ENCODE assay signal across 20 cellular contexts in genomic region chr4:109590841-109591357, GRCh38. TPM values are rescaled to one million over a fixed set of nuclear protein-coding genes. Genes with fewer than 3 reads are reported as not detected.
DNase-seq lines count a peak whose midpoint lies in the region; ATAC-seq and TF ChIP-seq lines count a peak whose summit lies in the region.
"Had no signal": no experiment of that assay in that cellular context is flagged by ENCODE, and none has a peak within 500 bp of the region (broad histone marks: within the 10 kb centered on the region; RNA-seq: fewer than 3 reads in every experiment).

No MANE protein-coding gene starts in this region.

- TF ChIP-seq POLR2A in thyroid gland (IDR thresholded peaks at IDR 0.05): no peak

- no peak for ATAC-seq in activated CD8-positive, alpha-beta T cell treated with anti-CD3 and anti-CD28 coated beads for 36 hours
- no peak for ATAC-seq in activated CD8-positive, alpha-beta T cell treated with anti-CD3 and anti-CD28 coated beads, Interleukin-2, amount 10 ng/mL, durations not matched to agents 7 days and 5 days
- no peak for ATAC-seq in GM19324 (IDR thresholded peaks at IDR 0.05; ENCODE audit: low FRiP score, unreplicated experiment)
- ATAC-seq: K562; natural killer cell treated with Interleukin-12 subunit alpha and Interleukin-12 subunit beta and Interleukin-15 and Interleukin-18, amount 100 ng/mL, for 72 hours had no signal

- H3K36me3 Mint-ChIP-seq in activated CD8-positive, alpha-beta T cell treated with anti-CD3 and anti-CD28 coated beads for 36 hours (ENCODE audit: low read depth): peaks cover 21% of the 10 kb centered on the region
- H3K36me3 Mint-ChIP-seq in activated CD8-positive, alpha-beta T cell treated with anti-CD3 and anti-CD28 coated beads, Interleukin-2, amount 10 ng/mL, durations not matched to agents 7 days and 5 days (ENCODE audit: low read depth): peaks cover 36% of the 10 kb centered on the region
- H3K36me3 Mint-ChIP-seq: natural killer cell treated with Interleukin-12 subunit alpha and Interleukin-12 subunit beta and Interleukin-15 and Interleukin-18, amount 100 ng/mL, for 72 hours had no signal

- no peak for TF ChIP-seq CTCF in activated CD8-positive, alpha-beta T cell treated with anti-CD3 and anti-CD28 coated beads for 36 hours (IDR thresholded peaks at IDR 0.05)
- no peak for TF ChIP-seq CTCF in thyroid gland (IDR thresholded peaks at IDR 0.05)

- H3K4me3 ChIP-seq in thyroid gland (replicated peaks in 1 of 3): no peak overlapping the region
- H3K4me3 ChIP-seq: K562 had no signal

- no peaks in the 10 kb centered on the region for H3K27me3 Mint-ChIP-seq in activated CD8-positive, alpha-beta T cell treated with anti-CD3 and anti-CD28 coated beads for 36 hours
- H3K27me3 Mint-ChIP-seq in activated CD8-positive, alpha-beta T cell treated with anti-CD3 and anti-CD28 coated beads, Interleukin-2, amount 10 ng/mL, durations not matched to agents 7 days and 5 days (ENCODE audit: low read depth): no peaks in the 10 kb centered on the region
- H3K27me3 Mint-ChIP-seq: activated CD4-positive, alpha-beta T cell treated with anti-CD3 and anti-CD28 coated beads, Interleukin-2, amount 10 ng/mL, durations not matched to agents 7 days and 5 days; activated naive CD8-positive, alpha-beta T cell treated with anti-CD3 and anti-CD28 coated beads, Interleukin-2, amount 10 ng/mL, durations not matched to agents 7 days and 5 days; natural killer cell treated with Interleukin-12 subunit alpha and Interleukin-12 subunit beta and Interleukin-15 and Interleukin-18, amount 100 ng/mL, for 72 hours had no signal

- no peak overlapping the region for H3K4me3 Mint-ChIP-seq in activated CD8-positive, alpha-beta T cell treated with anti-CD3 and anti-CD28 coated beads for 36 hours
- H3K4me3 Mint-ChIP-seq in activated CD8-positive, alpha-beta T cell treated with anti-CD3 and anti-CD28 coated beads, Interleukin-2, amount 10 ng/mL, durations not matched to agents 7 days and 5 days: no peak overlapping the region
- H3K4me3 Mint-ChIP-seq: activated CD4-positive, alpha-beta T cell treated with anti-CD3 and anti-CD28 coated beads, Interleukin-2, amount 10 ng/mL, durations not matched to agents 7 days and 5 days; activated naive CD8-positive, alpha-beta T cell treated with anti-CD3 and anti-CD28 coated beads, Interleukin-2, amount 10 ng/mL, durations not matched to agents 7 days and 5 days; natural killer cell treated with Interleukin-12 subunit alpha and Interleukin-12 subunit beta and Interleukin-15 and Interleukin-18, amount 100 ng/mL, for 72 hours had no signal

- no peaks in the 10 kb centered on the region for H3K4me1 ChIP-seq in thyroid gland

- peaks cover 50% of the 10 kb centered on the region for H3K4me1 Mint-ChIP-seq in activated CD8-positive, alpha-beta T cell treated with anti-CD3 and anti-CD28 coated beads for 36 hours (ENCODE audit: low read depth)
- peaks cover 38% of the 10 kb centered on the region for H3K4me1 Mint-ChIP-seq in activated CD8-positive, alpha-beta T cell treated with anti-CD3 and anti-CD28 coated beads, Interleukin-2, amount 10 ng/mL, durations not matched to agents 7 days and 5 days (ENCODE audit: low read depth)

- POLR2A ChIA-PET in activated CD8-positive, alpha-beta T cell treated with anti-CD3 and anti-CD28 coated beads for 36 hours (lab: Charles Lee): no interaction called here
- POLR2A ChIA-PET in activated CD8-positive, alpha-beta T cell treated with anti-CD3 and anti-CD28 coated beads, Interleukin-2, amount 10 ng/mL, durations not matched to agents 7 days and 5 days (lab: Charles Lee): interaction anchor here (1.1 kb wide), 1 partner anchor 31 kb away, joined by 3 read pairs; the partner anchor contains the start of gene MCUB

- DNase-seq in activated CD8-positive, alpha-beta T cell treated with anti-CD3 and anti-CD28 coated beads for 36 hours: no peak
- no peak for DNase-seq in activated CD8-positive, alpha-beta T cell treated with anti-CD3 and anti-CD28 coated beads, Interleukin-2, amount 10 ng/mL, durations not matched to agents 7 days and 5 days
- DNase-seq in NAMALWA (ENCODE audit: low spot score) (peak; percentile 25), astrocyte of the hippocampus (ENCODE audit: low read depth, low spot score) (peak; percentile 19), renal cortical epithelial cell (ENCODE audit: low read depth) (peak; percentile 35), thyroid gland (no peak)
- no peak for DNase-seq in stimulated activated CD4-positive, alpha-beta T cell treated with anti-CD3 and anti-CD28 coated beads, Interleukin-2, amount 100 ng/mL, for 24 hours
- DNase-seq: activated CD4-positive, alpha-beta T cell treated with anti-CD3 and anti-CD28 coated beads, Interleukin-2, amount 10 ng/mL, durations not matched to agents 7 days and 5 days; activated naive CD8-positive, alpha-beta T cell treated with anti-CD3 and anti-CD28 coated beads, Interleukin-2, amount 10 ng/mL, durations not matched to agents 7 days and 5 days; dermis blood vessel endothelial cell; foreskin fibroblast; hypothalamus; NCI-H187; NCI-H510A; posterior cingulate gyrus; stimulated activated CD4-positive, alpha-beta T cell treated with anti-CD3 and anti-CD28 coated beads, Interleukin-2, amount 100 ng/mL, for 48 hours; substantia nigra had no signal

- peak overlapping the region; percentile 43 for H3K27ac Mint-ChIP-seq in activated CD8-positive, alpha-beta T cell treated with anti-CD3 and anti-CD28 coated beads for 36 hours
- H3K27ac Mint-ChIP-seq in activated CD8-positive, alpha-beta T cell treated with anti-CD3 and anti-CD28 coated beads, Interleukin-2, amount 10 ng/mL, durations not matched to agents 7 days and 5 days: no peak overlapping the region
- H3K27ac Mint-ChIP-seq: activated CD4-positive, alpha-beta T cell treated with anti-CD3 and anti-CD28 coated beads, Interleukin-2, amount 10 ng/mL, durations not matched to agents 7 days and 5 days; activated naive CD8-positive, alpha-beta T cell treated with anti-CD3 and anti-CD28 coated beads, Interleukin-2, amount 10 ng/mL, durations not matched to agents 7 days and 5 days; natural killer cell treated with Interleukin-12 subunit alpha and Interleukin-12 subunit beta and Interleukin-15 and Interleukin-18, amount 100 ng/mL, for 72 hours had no signal

- no peaks in the 10 kb centered on the region for H3K27me3 ChIP-seq in thyroid gland

- no peak overlapping the region for H3K27ac ChIP-seq in thyroid gland

- no peaks in the 10 kb centered on the region for H3K9me3 ChIP-seq in thyroid gland

- H3K9me3 Mint-ChIP-seq in activated CD8-positive, alpha-beta T cell treated with anti-CD3 and anti-CD28 coated beads for 36 hours: peaks cover 2% of the 10 kb centered on the region
- no peaks in the 10 kb centered on the region for H3K9me3 Mint-ChIP-seq in activated CD8-positive, alpha-beta T cell treated with anti-CD3 and anti-CD28 coated beads, Interleukin-2, amount 10 ng/mL, durations not matched to agents 7 days and 5 days (ENCODE audit: insufficient read depth)
- H3K9me3 Mint-ChIP-seq: natural killer cell treated with Interleukin-12 subunit alpha and Interleukin-12 subunit beta and Interleukin-15 and Interleukin-18, amount 100 ng/mL, for 72 hours had no signal

- intact Hi-C loops in activated CD8-positive, alpha-beta T cell treated with anti-CD3 and anti-CD28 coated beads for 36 hours (cut with micrococcal nuclease): no loop called here
- intact Hi-C loops in thyroid gland (cut with DNase I): no loop called here

- no peaks in the 10 kb centered on the region for H3K36me3 ChIP-seq in thyroid gland

- 70 to 75% methylated on average over 6 of the region's 6 CpGs for WGBS in thyroid gland, 2 donors

- CTCF ChIA-PET in activated CD8-positive, alpha-beta T cell treated with anti-CD3 and anti-CD28 coated beads for 36 hours (lab: Charles Lee): no interaction called here
- CTCF ChIA-PET in activated CD8-positive, alpha-beta T cell treated with anti-CD3 and anti-CD28 coated beads, Interleukin-2, amount 10 ng/mL, durations not matched to agents 7 days and 5 days (lab: Charles Lee): interaction anchor here (1.2 to 1.5 kb wide), 2 partner anchors 39 to 158 kb away, joined by 3 to 4 read pairs; no protein-coding TSS in a partner anchor

RNA-seq across cellular contexts. Expression of gene MCUB, which starts 30.9 kb away (rescaled TPM):
- total RNA-seq in activated CD8-positive, alpha-beta T cell treated with anti-CD3 and anti-CD28 coated beads for 36 hours: 10 to 100 TPM; 62.3 to 65.3 TPM
- 100 to 1,000 TPM; 104 to 109 TPM for total RNA-seq in activated CD8-positive, alpha-beta T cell treated with anti-CD3 and anti-CD28 coated beads, Interleukin-2, amount 10 ng/mL, durations not matched to agents 7 days and 5 days
- total RNA-seq in renal cortical epithelial cell: 57.1 and 88.6 TPM in 2 replicates
- 10 to 100 TPM in 3 of 4 donors, 1 to 10 TPM in 1; 6.5 to 18.5 (median 12.4) TPM for total RNA-seq in thyroid gland

Comparison
In these comparisons a context has a peak if more than half of its experiments do, and no peak if none do; other contexts are left out.
1. DNase-seq: peak in NAMALWA (single experiment), astrocyte of the hippocampus (single experiment) and renal cortical epithelial cell (single experiment); none in activated CD8-positive, alpha-beta T cell treated with anti-CD3 and anti-CD28 coated beads for 36 hours (single experiment), activated CD8-positive, alpha-beta T cell treated with anti-CD3 and anti-CD28 coated beads, Interleukin-2, amount 10 ng/mL, durations not matched to agents 7 days and 5 days (single experiment), stimulated activated CD4-positive, alpha-beta T cell treated with anti-CD3 and anti-CD28 coated beads, Interleukin-2, amount 100 ng/mL, for 24 hours (0 of 2) and thyroid gland (0 of 2).